1 cellular context compared by ENCODE assay signal in the genomic region with DNA sequence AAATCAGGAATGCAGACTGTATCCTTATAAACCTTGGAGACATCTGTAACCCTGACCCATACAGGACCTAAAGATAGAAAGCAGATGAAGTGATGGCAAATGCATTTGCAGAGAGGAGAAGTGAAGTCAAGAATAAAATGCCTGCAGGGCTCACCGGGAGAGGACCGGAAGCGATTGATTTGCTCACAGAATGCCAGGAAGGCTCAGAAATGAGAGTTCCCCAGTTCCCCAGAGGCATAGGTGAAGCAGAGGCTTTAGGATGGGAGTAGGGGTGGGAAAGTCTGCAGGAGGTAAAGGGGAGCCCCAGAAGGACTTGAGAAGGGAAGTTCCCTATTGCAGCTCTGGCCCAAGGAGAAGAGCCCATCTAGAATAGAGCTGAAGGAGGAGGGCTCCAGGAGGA.
TF ChIP-seq lines count a peak whose summit lies in the region.

No MANE protein-coding gene starts in this region.

TF ChIP-seq in GM23338, 12 proteins besides CTCF, POLR2A, EP300 and RAD21 (continued from another document):
- TF ChIP-seq ZNF462 (CRISPR knock-in tag; IDR thresholded peaks at IDR 0.05) (no peak), EZH2 (IDR thresholded peaks at IDR 0.05; ENCODE audit: low read depth, unreplicated experiment) (no peak), ETS1 (IDR thresholded peaks at IDR 0.05) (no peak), EZH2phosphoT487 (IDR thresholded peaks at IDR 0.05; ENCODE audit: unreplicated experiment) (no peak), POLR2AphosphoS5 (IDR thresholded peaks at IDR 0.05; ENCODE audit: low read depth) (no peak), ZNF114 (CRISPR knock-in tag; IDR thresholded peaks at IDR 0.05) (no peak), REST (IDR thresholded peaks at IDR 0.05; ENCODE audit: unreplicated experiment) (no peak), JUNB (IDR thresholded peaks at IDR 0.05; ENCODE audit: unreplicated experiment) (no peak), CREB1 (CRISPR knock-in tag; IDR thresholded peaks at IDR 0.05; ENCODE audit: low read depth) (no peak), NANOG (IDR thresholded peaks at IDR 0.05; ENCODE audit: borderline replicate concordance) (no peak), STAT1 (IDR thresholded peaks at IDR 0.05; ENCODE audit: unreplicated experiment) (no peak)
